In genomic region chr18:68676913-68677312, GRCh38 we compare ENCODE assay signal across 8 cellular contexts. TPM values are rescaled to one million over a fixed set of nuclear protein-coding genes. Genes with fewer than 3 reads are reported as not detected.
DNase-seq lines count a peak whose midpoint lies in the region; ATAC-seq and TF ChIP-seq lines count a peak whose summit lies in the region.

No MANE protein-coding gene starts in this region.

- H3K27me3 ChIP-seq in body of pancreas, result no peaks in the 10 kb centered on the region

- TF ChIP-seq CTCF in GM12875 (IDR thresholded peaks at IDR 0.05; ENCODE audit: borderline replicate concordance, insufficient read depth, low read depth, low read length) (0 out of 2 replicates have a peak, but pooled peaks have one; percentile 4), fibroblast of pulmonary artery (IDR thresholded peaks at IDR 0.05; ENCODE audit: low read length, missing control alignments) (no peak), mesothelial cell of epicardium (IDR thresholded peaks at IDR 0.05; ENCODE audit: unreplicated experiment) (no peak), body of pancreas (IDR thresholded peaks at IDR 0.05) (no peak)

- H3K27ac ChIP-seq in body of pancreas, result no peak overlapping the region

- H3K4me1 Mint-ChIP-seq in mesothelial cell of epicardium, result no peaks in the 10 kb centered on the region

- H3K27ac Mint-ChIP-seq in mesothelial cell of epicardium, result no peak overlapping the region

- no peaks in the 10 kb centered on the region for H3K27me3 Mint-ChIP-seq in mesothelial cell of epicardium (ENCODE audit: low read depth)

- peak; percentile 31 for DNase-seq in fibroblast of pulmonary artery (ENCODE audit: low read depth)
- DNase-seq in mesothelial cell of epicardium (ENCODE audit: low spot score in 2 of 2, unreplicated experiment in 2 of 2), result no peak
- DNase-seq in body of pancreas, result no peak
- DNase-seq in HT-29 (ENCODE audit: low spot score), result no peak
- no peak for DNase-seq in activated CD4-positive, alpha-beta T cell treated with anti-CD3 and anti-CD28 coated beads for 48 hours

- ATAC-seq in GM21423 (IDR thresholded peaks at IDR 0.05; ENCODE audit: unreplicated experiment) (peak; percentile 66), HG03520 (IDR thresholded peaks at IDR 0.05; ENCODE audit: unreplicated experiment) (peak; percentile 95), body of pancreas (no peak)

- no peaks in the 10 kb centered on the region for H3K4me1 ChIP-seq in body of pancreas

- H3K4me3 ChIP-seq in GM12875 (ENCODE audit: low read depth, low read length) (no peak overlapping the region), fibroblast of pulmonary artery (replicated peaks; ENCODE audit: low read depth, low read length) (no peak overlapping the region), body of pancreas (no peak overlapping the region)

- WGBS in body of pancreas, 2 donors, result 69 to 83% methylated on average over 2 of the region's 2 CpGs

- peaks cover 0 to 15% of the 10 kb centered on the region in 2 donors for H3K36me3 ChIP-seq in body of pancreas (replicated peaks in 1 of 2; ENCODE audit: insufficient read depth in 1 of 2, low read depth in 2 of 2)

- intact Hi-C loops in body of pancreas (cut with DNase I), result no loop called here

- H3K4me3 Mint-ChIP-seq in mesothelial cell of epicardium, result no peak overlapping the region

- no peaks in the 10 kb centered on the region for H3K9me3 ChIP-seq in body of pancreas

- H3K9me3 Mint-ChIP-seq in mesothelial cell of epicardium, result no peaks in the 10 kb centered on the region

- peaks cover 24% of the 10 kb centered on the region for H3K36me3 Mint-ChIP-seq in mesothelial cell of epicardium

- no peak for TF ChIP-seq POLR2A in body of pancreas (IDR thresholded peaks at IDR 0.05)

RNA-seq across cellular contexts. Expression of gene TMX3, which starts 38.0 kb away (rescaled TPM):
- 45.0 to 51.3 TPM (median 51.1 TPM) in 3 replicates for total RNA-seq in mesothelial cell of epicardium
- 10 to 100 TPM; 17.5 to 25.9 TPM for total RNA-seq in body of pancreas
- total RNA-seq in HT-29 (2014; rRNA removed; shearing (Covaris generic)), result 6.7 and 16.2 TPM in 2 replicates
